Comparison of ENCODE assay signal across 1 cellular context in the genomic region with DNA sequence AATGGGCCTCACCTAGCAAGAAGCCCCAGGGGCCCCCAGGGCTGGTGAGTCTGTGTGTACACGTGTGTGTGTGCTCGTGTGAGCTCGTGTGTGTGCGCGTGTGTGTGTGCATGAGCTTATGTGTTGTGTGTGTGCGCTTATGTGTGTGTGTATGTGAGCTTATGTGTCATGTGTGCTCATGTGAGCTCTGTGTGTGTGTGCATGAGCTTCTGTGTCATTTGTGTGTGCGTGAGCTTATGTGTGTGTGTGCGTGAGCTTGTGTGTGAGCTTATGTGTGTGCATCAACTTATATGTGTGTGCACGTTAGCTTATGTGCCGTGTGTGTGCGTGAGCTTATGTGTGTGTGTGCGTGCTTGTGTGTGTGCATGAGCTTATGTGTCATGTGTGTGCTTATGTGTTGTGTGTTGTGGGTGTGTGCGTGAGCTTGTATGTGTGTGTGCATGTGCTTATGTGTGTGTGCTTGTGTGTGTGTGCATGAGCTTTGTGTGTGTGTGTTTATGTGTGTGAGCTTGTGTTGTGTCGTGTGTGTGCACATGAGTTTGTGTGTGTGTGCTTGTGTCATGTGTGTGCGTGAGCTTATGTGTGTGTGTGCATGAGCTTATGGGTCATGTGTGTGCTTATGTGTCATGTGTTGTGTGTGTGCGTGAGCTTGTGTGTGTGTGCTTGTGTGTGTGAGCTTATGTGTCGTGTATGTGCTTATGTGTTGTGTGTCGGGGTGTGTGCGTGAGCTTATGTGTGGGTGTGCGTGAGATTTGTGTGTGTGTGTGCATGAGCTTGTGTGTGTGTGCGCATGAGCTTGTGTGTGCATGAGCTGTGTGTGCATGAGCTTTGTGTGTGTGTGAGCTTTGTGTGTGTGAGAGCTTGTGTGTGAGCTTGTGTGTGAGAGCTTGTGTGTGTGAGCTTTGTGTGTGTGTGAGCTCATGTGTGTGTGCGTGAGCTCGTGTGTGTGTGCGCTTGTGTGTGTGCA.
TF ChIP-seq lines count a peak whose summit lies in the region.

No MANE protein-coding gene starts in this region.

TF ChIP-seq in IMR-90, 13 proteins besides CTCF, POLR2A, EP300 and RAD21:
- TF ChIP-seq MXI1 (IDR thresholded peaks at IDR 0.05; ENCODE audit: borderline replicate concordance, low read depth, low read length) (no peak), NFE2L2 (IDR thresholded peaks at IDR 0.05; ENCODE audit: low read depth, low read length) (no peak), ELK1 (IDR thresholded peaks at IDR 0.05; ENCODE audit: borderline replicate concordance, low read depth, low read length) (no peak)
- TF ChIP-seq, protein P1, sequence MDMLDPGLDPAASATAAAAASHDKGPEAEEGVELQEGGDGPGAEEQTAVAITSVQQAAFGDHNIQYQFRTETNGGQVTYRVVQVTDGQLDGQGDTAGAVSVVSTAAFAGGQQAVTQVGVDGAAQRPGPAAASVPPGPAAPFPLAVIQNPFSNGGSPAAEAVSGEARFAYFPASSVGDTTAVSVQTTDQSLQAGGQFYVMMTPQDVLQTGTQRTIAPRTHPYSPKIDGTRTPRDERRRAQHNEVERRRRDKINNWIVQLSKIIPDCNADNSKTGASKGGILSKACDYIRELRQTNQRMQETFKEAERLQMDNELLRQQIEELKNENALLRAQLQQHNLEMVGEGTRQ (IDR thresholded peaks at IDR 0.05; ENCODE audit: low read depth, low read length), result no peak
